8 cellular contexts compared by ENCODE assay signal in genomic region chr15:70099966-70100494, GRCh38. TPM values are rescaled to one million over a fixed set of nuclear protein-coding genes. Genes with fewer than 3 reads are reported as not detected.
DNase-seq lines count a peak whose midpoint lies in the region; ATAC-seq, FAIRE-seq and TF ChIP-seq lines count a peak whose summit lies in the region.

No MANE protein-coding gene starts in this region.

- peaks cover 10% of the 10 kb centered on the region for H3K79me2 ChIP-seq in keratinocyte (ENCODE audit: control insufficient read depth, insufficient read depth, low read length)

- DNase-seq in COR-L47 (lab: John Stamatoyannopoulos, UW) (peak; percentile 28), LNCaP clone FGC (ENCODE audit: low read depth) (no peak), keratinocyte (ENCODE audit: low read depth, low spot score) (no peak), tibial nerve (ENCODE audit: low spot score in 2 of 2) (no peak), head of caudate nucleus (no peak), NCI-H1417 (lab: John Stamatoyannopoulos, UW) (no peak)
- no peak for DNase-seq in activated T-helper 2 cell treated with anti-CD3 and anti-CD28 coated beads, Interferon-gamma antibody, Interleukin-2, Interleukin-4, amounts not matched to agents 10 μg/mL and 5 μg/mL and 100 μg/mL, durations not matched to agents 14 hours and 24 hours and 36 hours (ENCODE audit: low spot score)

- H3K36me3 Mint-ChIP-seq in activated T-helper 2 cell treated with anti-CD3 and anti-CD28 coated beads, Interferon-gamma antibody, Interleukin-2, Interleukin-4, amounts not matched to agents 10 μg/mL and 5 μg/mL and 100 μg/mL, durations not matched to agents 14 hours and 24 hours and 36 hours (ENCODE audit: low read depth) = peaks cover 10% of the 10 kb centered on the region

- WGBS in tibial nerve, 2 donors = 0 to 1% methylated on average over 17 of the region's 17 CpGs

- no peaks in the 10 kb centered on the region for H3K9me3 Mint-ChIP-seq in activated T-helper 2 cell treated with anti-CD3 and anti-CD28 coated beads, Interferon-gamma antibody, Interleukin-2, Interleukin-4, amounts not matched to agents 10 μg/mL and 5 μg/mL and 100 μg/mL, durations not matched to agents 14 hours and 24 hours and 36 hours

- no peaks in the 10 kb centered on the region for H3K9me3 ChIP-seq in keratinocyte (ENCODE audit: control insufficient read depth, low read depth, low read length)
- no peaks in the 10 kb centered on the region for H3K9me3 ChIP-seq in tibial nerve

- intact Hi-C loops in activated T-helper 2 cell treated with anti-CD3 and anti-CD28 coated beads, Interferon-gamma antibody, Interleukin-2, Interleukin-4, amounts not matched to agents 10 μg/mL and 5 μg/mL and 100 μg/mL, durations not matched to agents 14 hours and 24 hours and 36 hours (cut with micrococcal nuclease) = loop anchor here (1.0 to 5.0 kb wide), 9 partner anchors 42 to 779 kb away; partner anchors contain the start of gene RPLP1
- intact Hi-C loops in head of caudate nucleus (cut with DNase I) = loop anchor here (10.0 kb wide), 2 partner anchors 205 to 525 kb away; no protein-coding TSS in a partner anchor

- no peaks in the 10 kb centered on the region for H4K20me1 ChIP-seq in keratinocyte (ENCODE audit: control insufficient read depth, extremely low read depth, insufficient read depth, low read length)

- peak overlapping the region; percentile 54 for H2AFZ ChIP-seq in keratinocyte (ENCODE audit: control insufficient read depth, low read length)

- no peak for ATAC-seq in GM18861 (IDR thresholded peaks at IDR 0.05; ENCODE audit: unreplicated experiment)

- H3K4me1 ChIP-seq in keratinocyte (ENCODE audit: control insufficient read depth, extremely low read depth, insufficient read depth, low read length) (peaks cover 22% of the 10 kb centered on the region), tibial nerve (peaks cover 0 to 41% (median 23%) of the 10 kb centered on the region in 4 donors)

- no peak for FAIRE-seq in keratinocyte (lab: Jason Lieb, UNC)

- H3K27me3 ChIP-seq in keratinocyte (ENCODE audit: control insufficient read depth, extremely low read depth, insufficient read depth, low read length) (peaks cover 37% of the 10 kb centered on the region), tibial nerve (no peaks in the 10 kb centered on the region)

- H3K36me3 ChIP-seq in keratinocyte (ENCODE audit: control insufficient read depth in 2 of 2, extremely low read depth in 1 of 2, insufficient read depth in 2 of 2, low read length in 2 of 2) = no peaks in the 10 kb centered on the region
- H3K36me3 ChIP-seq in tibial nerve = no peaks in the 10 kb centered on the region

- dilution Hi-C loops in keratinocyte (cut with MboI; ENCODE audit: extremely low pct_ligation_motif_present, low sequenced_read_pairs) = no loop called here

- H3K9ac ChIP-seq in keratinocyte (ENCODE audit: control insufficient read depth, extremely low read depth, insufficient read depth, low read length) = peak overlapping the region; percentile 41

- peaks cover 26% of the 10 kb centered on the region for H3K4me1 Mint-ChIP-seq in activated T-helper 2 cell treated with anti-CD3 and anti-CD28 coated beads, Interferon-gamma antibody, Interleukin-2, Interleukin-4, amounts not matched to agents 10 μg/mL and 5 μg/mL and 100 μg/mL, durations not matched to agents 14 hours and 24 hours and 36 hours (ENCODE audit: low read depth)

- peak overlapping the region; percentile 100 for H3K27ac Mint-ChIP-seq in activated T-helper 2 cell treated with anti-CD3 and anti-CD28 coated beads, Interferon-gamma antibody, Interleukin-2, Interleukin-4, amounts not matched to agents 10 μg/mL and 5 μg/mL and 100 μg/mL, durations not matched to agents 14 hours and 24 hours and 36 hours

- peak overlapping the region; percentile 42 for H3K4me2 ChIP-seq in keratinocyte (ENCODE audit: control insufficient read depth, extremely low read depth, insufficient read depth, low read depth, low read length)

- no peak overlapping the region for H3K27ac ChIP-seq in keratinocyte (ENCODE audit: control insufficient read depth, insufficient read depth, low read length)
- H3K27ac ChIP-seq in tibial nerve = peak overlapping the region in 2 of 4 donors; percentile 77 to 94

- H3K4me3 Mint-ChIP-seq in activated T-helper 2 cell treated with anti-CD3 and anti-CD28 coated beads, Interferon-gamma antibody, Interleukin-2, Interleukin-4, amounts not matched to agents 10 μg/mL and 5 μg/mL and 100 μg/mL, durations not matched to agents 14 hours and 24 hours and 36 hours (ENCODE audit: low read depth) = peak overlapping the region; percentile 95

- peaks cover 41% of the 10 kb centered on the region for H3K27me3 Mint-ChIP-seq in activated T-helper 2 cell treated with anti-CD3 and anti-CD28 coated beads, Interferon-gamma antibody, Interleukin-2, Interleukin-4, amounts not matched to agents 10 μg/mL and 5 μg/mL and 100 μg/mL, durations not matched to agents 14 hours and 24 hours and 36 hours (ENCODE audit: low read depth)

- H3K9me1 ChIP-seq in keratinocyte (ENCODE audit: control insufficient read depth, extremely low read depth, insufficient read depth, low read length) = no peaks in the 10 kb centered on the region

- peak overlapping the region; percentile 21; the same call in 1 of the 2 replicates for H3K4me3 ChIP-seq in LNCaP clone FGC (ENCODE audit: low read depth, low read length)
- H3K4me3 ChIP-seq in keratinocyte (ENCODE audit: control insufficient read depth in 2 of 3, extremely low read depth in 1 of 3, insufficient read depth in 2 of 3, low read depth in 1 of 3, low read length in 3 of 3) = peak overlapping the region; percentile 8 to 53 (median 10)
- H3K4me3 ChIP-seq in tibial nerve = peak overlapping the region; percentile 10 to 90 (median 60)

- no peak for TF ChIP-seq CTCF in LNCaP clone FGC (IDR thresholded peaks at IDR 0.05; ENCODE audit: control insufficient read depth, extremely low read depth, insufficient read depth)
- TF ChIP-seq CTCF in keratinocyte (optimal IDR thresholded peaks at IDR 0.05 in 1 of 3, IDR thresholded peaks at IDR 0.05 in 1 of 3, conservative IDR thresholded peaks at IDR 0.05 in 1 of 3; ENCODE audit: extremely low read depth in 1 of 3, insufficient read depth in 2 of 3, low read length in 3 of 3) = no peak
- no peak for TF ChIP-seq CTCF in tibial nerve (IDR thresholded peaks at IDR 0.05)

- TF ChIP-seq EP300 in tibial nerve (IDR thresholded peaks at IDR 0.05) = no peak

- TF ChIP-seq POLR2A in tibial nerve (IDR thresholded peaks at IDR 0.05) = no peak

RNA-seq across cellular contexts. Expression of gene TLE3, which starts 2.3 kb away (rescaled TPM):
- total RNA-seq in activated T-helper 2 cell treated with anti-CD3 and anti-CD28 coated beads, Interferon-gamma antibody, Interleukin-2, Interleukin-4, amounts not matched to agents 10 μg/mL and 5 μg/mL and 100 μg/mL, durations not matched to agents 14 hours and 24 hours and 36 hours = 94.6 and 102 TPM in 2 replicates
- polyA plus RNA-seq in keratinocyte = 8.3 to 23.9 TPM (median 10.9 TPM) in 3 replicates
- polyA plus RNA-seq in keratinocyte (2011; ENCODE audit: low read depth) = 46.1 TPM
- 8.0 and 14.8 TPM in 2 replicates for polyA plus RNA-seq in keratinocyte (2011; cell fraction: cytosol; rRNA removed)
- 43.0 and 48.2 TPM in 2 replicates for polyA plus RNA-seq in keratinocyte (2011; cell fraction: nucleus; rRNA removed)
- polyA plus RNA-seq in keratinocyte (2012; ENCODE audit: low replicate concordance) = 26.1 and 43.9 TPM in 2 replicates
- polyA minus RNA-seq in keratinocyte = 27.2 to 54.5 TPM (median 38.6 TPM) in 3 replicates
- polyA minus RNA-seq in keratinocyte (2011; cell fraction: cytosol; rRNA and poly(A)+ RNA removed) = 30.5 TPM
- polyA minus RNA-seq in keratinocyte (2011; cell fraction: nucleus; rRNA and poly(A)+ RNA removed) = 57.5 and 64.5 TPM in 2 replicates
- total RNA-seq in tibial nerve = 10 to 100 TPM; 62.4 to 91.6 (median 76.9) TPM

Comparison
In these comparisons a context has a peak if more than half of its experiments do, and no peak if none do; other contexts are left out.
1. H3K4me3 ChIP-seq: peak in every context shown above with its lines; median percentile 60 in tibial nerve; 21 in LNCaP clone FGC; 10 in keratinocyte.